9 cellular contexts compared by ENCODE assay signal in genomic region chr6:27592481-27593199, GRCh38.
DNase-seq lines count a peak whose midpoint lies in the region; ATAC-seq and TF ChIP-seq lines count a peak whose summit lies in the region.
"Had no signal": no experiment of that assay in that cellular context is flagged by ENCODE, and none has a peak within 500 bp of the region (broad histone marks: within the 10 kb centered on the region; RNA-seq: fewer than 3 reads in every experiment).

No MANE protein-coding gene starts in this region.

- no peaks in the 10 kb centered on the region for H3K36me3 ChIP-seq in OCI-LY7 (ENCODE audit: insufficient read depth, low read length)
- no peaks in the 10 kb centered on the region for H3K36me3 ChIP-seq in mammary epithelial cell (ENCODE audit: insufficient read depth, low read length)
- H3K36me3 ChIP-seq in stomach = no peaks in the 10 kb centered on the region

- H3K27me3 ChIP-seq in mammary epithelial cell (ENCODE audit: insufficient read depth, low read length) (no peaks in the 10 kb centered on the region), stomach (peaks cover 14 to 90% (median 61%) of the 10 kb centered on the region in 3 donors)

- no peaks in the 10 kb centered on the region for H3K9me3 Mint-ChIP-seq in nephron progenitor cell
- H3K9me3 Mint-ChIP-seq: dendritic cell treated with granulocyte-macrophage colony-stimulating factor and Interleukin-4, amounts not matched to agents 40 ng/mL and 50 ng/mL, for 4 days had no signal

- H2AFZ ChIP-seq in OCI-LY7 (ENCODE audit: low read length) (no peak overlapping the region), mammary epithelial cell (ENCODE audit: low read depth, low read length) (peak overlapping the region; percentile 49)

- dilution Hi-C loops in mammary epithelial cell (cut with HindIII; ENCODE audit: low sequenced_read_pairs) = no loop called here

- H3K9me3 ChIP-seq in OCI-LY7 (ENCODE audit: low read length) (no peaks in the 10 kb centered on the region), mammary epithelial cell (replicated peaks; ENCODE audit: insufficient read depth, low read length) (no peaks in the 10 kb centered on the region), stomach (peaks cover 0 to 15% (median 0%) of the 10 kb centered on the region in 4 donors)

- H3K4me1 Mint-ChIP-seq in nephron progenitor cell = no peaks in the 10 kb centered on the region

- H3K9ac ChIP-seq in mammary epithelial cell (ENCODE audit: insufficient read depth, low read length) = no peak overlapping the region

- no peaks in the 10 kb centered on the region for H4K20me1 ChIP-seq in OCI-LY7 (ENCODE audit: insufficient read depth, low read length)
- no peaks in the 10 kb centered on the region for H4K20me1 ChIP-seq in mammary epithelial cell (ENCODE audit: insufficient read depth, low read length)

- H3K4me3 ChIP-seq in OCI-LY7 (ENCODE audit: low read depth, low read length, poor library complexity, severe bottlenecking) (no peak overlapping the region), mammary epithelial cell (replicated peaks in 1 of 3; ENCODE audit: insufficient read depth in 1 of 3, low read depth in 2 of 3, low read length in 3 of 3) (peak overlapping the region; percentile 43 to 62 (median 48)), stomach (peak overlapping the region in 1 of 4 donors; percentile 26)

- no peak for TF ChIP-seq EP300 in stomach (IDR thresholded peaks at IDR 0.05)

- H3K36me3 Mint-ChIP-seq in nephron progenitor cell (ENCODE audit: low read depth) = no peaks in the 10 kb centered on the region

- TF ChIP-seq CTCF in OCI-LY7 (conservative IDR thresholded peaks at IDR 0.05; ENCODE audit: low read length) (no peak), mammary epithelial cell (conservative IDR thresholded peaks at IDR 0.05 in 1 of 2, IDR thresholded peaks at IDR 0.05 in 1 of 2; ENCODE audit: extremely low read depth in 1 of 2, insufficient read depth in 1 of 2, low read depth in 1 of 2, low read length in 2 of 2) (no peak), nephron progenitor cell (IDR thresholded peaks at IDR 0.05) (no peak), stomach (IDR thresholded peaks at IDR 0.05) (no peak)

- H3K79me2 ChIP-seq in OCI-LY7 (ENCODE audit: insufficient read depth, low read depth, low read length) (no peaks in the 10 kb centered on the region), mammary epithelial cell (ENCODE audit: insufficient read depth, low read length) (no peaks in the 10 kb centered on the region)

- peaks cover 3% of the 10 kb centered on the region for H3K27me3 Mint-ChIP-seq in nephron progenitor cell (ENCODE audit: low read depth, poor library complexity)

- H3K4me1 ChIP-seq in OCI-LY7 (ENCODE audit: insufficient read depth, low read length, poor library complexity, severe bottlenecking) = no peaks in the 10 kb centered on the region
- peaks cover 13% of the 10 kb centered on the region for H3K4me1 ChIP-seq in mammary epithelial cell (ENCODE audit: insufficient read depth, low read length)
- H3K4me1 ChIP-seq in stomach = peaks cover 0 to 17% (median 2%) of the 10 kb centered on the region in 4 donors

- ATAC-seq in GM19467 (IDR thresholded peaks at IDR 0.05; ENCODE audit: unreplicated experiment) = peak; percentile 71
- peak; percentile 84 for ATAC-seq in HG03439 (IDR thresholded peaks at IDR 0.05; ENCODE audit: unreplicated experiment)

- no peak for TF ChIP-seq POLR2A in stomach (IDR thresholded peaks at IDR 0.05)

- no peak overlapping the region for H3K27ac Mint-ChIP-seq in nephron progenitor cell
- H3K27ac Mint-ChIP-seq: dendritic cell treated with granulocyte-macrophage colony-stimulating factor and Interleukin-4, amounts not matched to agents 40 ng/mL and 50 ng/mL, for 4 days had no signal

- peak; percentile 66 for DNase-seq in GM03348 (ENCODE audit: low spot score)
- DNase-seq in OCI-LY7 (ENCODE audit: low spot score) = peak; percentile 11
- peak; percentile 84 for DNase-seq in mammary epithelial cell
- DNase-seq in nephron progenitor cell = peak; percentile 72
- no peak for DNase-seq in stomach
- DNase-seq in cortex of kidney (lab: John Stamatoyannopoulos, UW) = no peak

- H3K27ac ChIP-seq in OCI-LY7 (ENCODE audit: low read depth, low read length, poor library complexity, severe bottlenecking) = no peak overlapping the region
- no peak overlapping the region for H3K27ac ChIP-seq in mammary epithelial cell (ENCODE audit: insufficient read depth, low read depth, low read length)
- H3K27ac ChIP-seq in stomach = no peak overlapping the region

- H3K4me2 ChIP-seq in OCI-LY7 (ENCODE audit: low read length) (peak overlapping the region; percentile 47; the same call in 1 of the 2 replicates), mammary epithelial cell (ENCODE audit: insufficient read depth, low read depth, low read length) (peak overlapping the region; percentile 69)

- intact Hi-C loops in OCI-LY7 (cut with micrococcal nuclease; ENCODE audit: unreplicated experiment) = no loop called here
- intact Hi-C loops in mammary epithelial cell (cut with micrococcal nuclease) = loop anchor here (1.0 to 5.0 kb wide), 6 partner anchors 17 to 1145 kb away; partner anchors contain the start of gene POM121L2
- intact Hi-C loops in stomach (cut with DNase I; ENCODE audit: low total_unique reads) = no loop called here

- no peak overlapping the region for H3K4me3 Mint-ChIP-seq in nephron progenitor cell
- H3K4me3 Mint-ChIP-seq: dendritic cell treated with granulocyte-macrophage colony-stimulating factor and Interleukin-4, amounts not matched to agents 40 ng/mL and 50 ng/mL, for 4 days had no signal

- no TSS peak for BruUV-seq in OCI-LY7 (replicated peaks; lab: Mats Ljungman, UMichigan)
- BruUV-seq in mammary epithelial cell (replicated peaks; lab: Mats Ljungman, UMichigan) = TSS peak; percentile 99

- CTCF ChIA-PET in OCI-LY7 (lab: Charles Lee; ENCODE audit: unreplicated experiment) = no interaction called here
- CTCF ChIA-PET in mammary epithelial cell (lab: Charles Lee; ENCODE audit: low non-redundant PET) = interaction anchor here (0.9 kb wide), 1 partner anchor 74 kb away, joined by 6 read pairs; no protein-coding TSS in a partner anchor

- POLR2A ChIA-PET in OCI-LY7 (lab: Charles Lee) = no interaction called here

- in situ Hi-C loops in mammary epithelial cell (cut with MboI; ENCODE audit: low sequenced_read_pairs in 2 of 2) = no loop called here

- 9% methylated on average over 22 of the region's 22 CpGs for WGBS in mammary epithelial cell (ENCODE audit: low coverage, missing lambda C conversion rate)
- 4 to 8% (median 6%) methylated on average over 22 of the region's 22 CpGs for WGBS in stomach, 5 donors

- H3K9me2 ChIP-seq in OCI-LY7 (ENCODE audit: insufficient read depth, low read length) = no peaks in the 10 kb centered on the region

Comparison
In these comparisons a context has a peak if more than half of its experiments do, and no peak if none do; other contexts are left out.
1. DNase-seq: peak in GM03348 (single experiment), OCI-LY7 (single experiment), mammary epithelial cell (single experiment) and nephron progenitor cell (single experiment); none in stomach (single experiment) and cortex of kidney (single experiment).